In genomic region chrX:148069759-148070503, GRCh38 we compare ENCODE assay signal across 15 cellular contexts.
DNase-seq lines count a peak whose midpoint lies in the region; ATAC-seq lines count a peak whose summit lies in the region.
"Had no signal": no experiment of that assay in that cellular context is flagged by ENCODE, and none has a peak within 500 bp of the region (broad histone marks: within the 10 kb centered on the region; RNA-seq: fewer than 3 reads in every experiment).

No MANE protein-coding gene starts in this region.

- H3K4me3 Mint-ChIP-seq in activated T-helper 2 cell treated with anti-CD3 and anti-CD28 coated beads, Interferon-gamma antibody, Interleukin-2, Interleukin-4, amounts not matched to agents 10 μg/mL and 5 μg/mL and 100 μg/mL, durations not matched to agents 14 hours and 24 hours and 36 hours (ENCODE audit: low read depth), result no peak overlapping the region
- H3K4me3 Mint-ChIP-seq: HFFc6 had no signal

- no peaks in the 10 kb centered on the region for H3K36me3 Mint-ChIP-seq in activated T-helper 2 cell treated with anti-CD3 and anti-CD28 coated beads, Interferon-gamma antibody, Interleukin-2, Interleukin-4, amounts not matched to agents 10 μg/mL and 5 μg/mL and 100 μg/mL, durations not matched to agents 14 hours and 24 hours and 36 hours (ENCODE audit: low read depth)

- H3K27me3 Mint-ChIP-seq in activated T-helper 2 cell treated with anti-CD3 and anti-CD28 coated beads, Interferon-gamma antibody, Interleukin-2, Interleukin-4, amounts not matched to agents 10 μg/mL and 5 μg/mL and 100 μg/mL, durations not matched to agents 14 hours and 24 hours and 36 hours (ENCODE audit: low read depth), result no peaks in the 10 kb centered on the region

- peak; percentile 91 for ATAC-seq in GM18867 (IDR thresholded peaks at IDR 0.05; ENCODE audit: unreplicated experiment)
- ATAC-seq in GM21717 (IDR thresholded peaks at IDR 0.05; ENCODE audit: unreplicated experiment), result peak; percentile 98
- peak; percentile 96 for ATAC-seq in HG03159 (IDR thresholded peaks at IDR 0.05; ENCODE audit: unreplicated experiment)

- intact Hi-C loops in activated T-helper 2 cell treated with anti-CD3 and anti-CD28 coated beads, Interferon-gamma antibody, Interleukin-2, Interleukin-4, amounts not matched to agents 10 μg/mL and 5 μg/mL and 100 μg/mL, durations not matched to agents 14 hours and 24 hours and 36 hours (cut with micrococcal nuclease), result no loop called here

- H3K27ac Mint-ChIP-seq in activated T-helper 2 cell treated with anti-CD3 and anti-CD28 coated beads, Interferon-gamma antibody, Interleukin-2, Interleukin-4, amounts not matched to agents 10 μg/mL and 5 μg/mL and 100 μg/mL, durations not matched to agents 14 hours and 24 hours and 36 hours, result no peak overlapping the region
- H3K27ac Mint-ChIP-seq: HFFc6 had no signal

- DNase-seq in RPMI8226 (peak; percentile 4), iPS-NIHi11 (ENCODE audit: low spot score) (no peak)
- no peak for DNase-seq in activated T-helper 2 cell treated with anti-CD3 and anti-CD28 coated beads, Interferon-gamma antibody, Interleukin-2, Interleukin-4, amounts not matched to agents 10 μg/mL and 5 μg/mL and 100 μg/mL, durations not matched to agents 14 hours and 24 hours and 36 hours (ENCODE audit: low spot score)
- no peak for DNase-seq in stimulated activated naive CD4-positive, alpha-beta T cell treated with Interleukin-2 at 50 U/mL for 16 hours (lab: John Stamatoyannopoulos, UW)
- no peak for DNase-seq in activated CD4-positive, CD25-positive, alpha-beta regulatory T cell treated with anti-CD3 and anti-CD28 coated beads, Interleukin-2, amount 50 U/mL, for 72 hours
- DNase-seq: amniotic stem cell; C1 segment of cervical spinal cord; effector CD4-positive, alpha-beta T cell; HFFc6; NK-92 treated with Interleukin-12 subunit alpha and Interleukin-12 subunit beta, amount 100 ng/mL, for 24 hours; pancreas; stimulated activated CD4-positive, alpha-beta T cell treated with anti-CD3 and anti-CD28 coated beads, Interleukin-4, amount 100 ng/mL, for 24 hours had no signal

- H3K9me3 Mint-ChIP-seq in activated T-helper 2 cell treated with anti-CD3 and anti-CD28 coated beads, Interferon-gamma antibody, Interleukin-2, Interleukin-4, amounts not matched to agents 10 μg/mL and 5 μg/mL and 100 μg/mL, durations not matched to agents 14 hours and 24 hours and 36 hours, result no peaks in the 10 kb centered on the region

- H3K4me1 Mint-ChIP-seq in activated T-helper 2 cell treated with anti-CD3 and anti-CD28 coated beads, Interferon-gamma antibody, Interleukin-2, Interleukin-4, amounts not matched to agents 10 μg/mL and 5 μg/mL and 100 μg/mL, durations not matched to agents 14 hours and 24 hours and 36 hours (ENCODE audit: low read depth), result no peaks in the 10 kb centered on the region
